In the genomic region with DNA sequence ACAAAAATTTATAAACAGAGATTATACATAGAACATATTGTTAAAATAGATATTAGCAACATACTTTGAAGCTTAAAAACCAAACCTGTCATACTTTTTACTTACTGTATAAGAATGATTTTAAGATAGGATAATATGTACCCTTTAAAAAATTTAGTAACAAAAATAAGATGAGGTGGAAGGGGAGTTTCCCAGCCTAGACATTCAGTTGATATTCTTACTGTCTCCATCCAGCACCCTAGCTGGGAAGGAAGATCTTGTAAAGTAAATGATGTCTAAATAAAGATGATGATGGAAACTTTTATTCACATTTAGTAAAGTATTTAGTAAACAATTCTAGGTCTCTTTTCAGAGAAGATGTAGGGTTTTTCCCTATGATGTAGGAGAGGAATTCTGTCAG, we compare ENCODE assay signal across 15 cellular contexts.
"Had no signal": no experiment of that assay in that cellular context is flagged by ENCODE, and none has a peak within 500 bp of the region (broad histone marks: within the 10 kb centered on the region; RNA-seq: fewer than 3 reads in every experiment).

No MANE protein-coding gene starts in this region.

- H3K9me3 ChIP-seq: tibial artery, uterus had no signal

- H3K27ac Mint-ChIP-seq: activated CD4-positive, alpha-beta memory T cell treated with anti-CD3 and anti-CD28 coated beads, Interleukin-2, amount 10 ng/mL, durations not matched to agents 7 days and 5 days; activated naive CD4-positive, alpha-beta T cell treated with anti-CD3 and anti-CD28 coated beads, Interleukin-2, amount 10 ng/mL, durations not matched to agents 7 days and 5 days; activated T-cell treated with anti-CD3 and anti-CD28 coated beads, Interleukin-2, amount 50 U/mL, for 24 hours; naive B cell; stimulated activated naive B cell treated with anti-CD40 and anti-IgM and Interleukin-4, amounts not matched to agents 10 μg/mL and 1 μg/mL and 100 μg/mL, for 72 hours; T-cell had no signal

- H3K27me3 Mint-ChIP-seq: activated CD4-positive, alpha-beta memory T cell treated with anti-CD3 and anti-CD28 coated beads, Interleukin-2, amount 10 ng/mL, durations not matched to agents 7 days and 5 days; activated naive CD4-positive, alpha-beta T cell treated with anti-CD3 and anti-CD28 coated beads, Interleukin-2, amount 10 ng/mL, durations not matched to agents 7 days and 5 days; activated T-cell treated with anti-CD3 and anti-CD28 coated beads, Interleukin-2, amount 50 U/mL, for 24 hours; naive B cell; stimulated activated naive B cell treated with anti-CD40 and anti-IgM and Interleukin-4, amounts not matched to agents 10 μg/mL and 1 μg/mL and 100 μg/mL, for 72 hours; T-cell had no signal

- H3K36me3 ChIP-seq: tibial artery, uterus had no signal

- H3K4me3 Mint-ChIP-seq: activated CD4-positive, alpha-beta memory T cell treated with anti-CD3 and anti-CD28 coated beads, Interleukin-2, amount 10 ng/mL, durations not matched to agents 7 days and 5 days; activated naive CD4-positive, alpha-beta T cell treated with anti-CD3 and anti-CD28 coated beads, Interleukin-2, amount 10 ng/mL, durations not matched to agents 7 days and 5 days; activated T-cell treated with anti-CD3 and anti-CD28 coated beads, Interleukin-2, amount 50 U/mL, for 24 hours; naive B cell; stimulated activated naive B cell treated with anti-CD40 and anti-IgM and Interleukin-4, amounts not matched to agents 10 μg/mL and 1 μg/mL and 100 μg/mL, for 72 hours; T-cell had no signal

- H3K4me3 ChIP-seq: uterus had no signal

- H3K9me3 Mint-ChIP-seq: activated CD4-positive, alpha-beta memory T cell treated with anti-CD3 and anti-CD28 coated beads, Interleukin-2, amount 10 ng/mL, durations not matched to agents 7 days and 5 days; activated naive CD4-positive, alpha-beta T cell treated with anti-CD3 and anti-CD28 coated beads, Interleukin-2, amount 10 ng/mL, durations not matched to agents 7 days and 5 days; activated T-cell treated with anti-CD3 and anti-CD28 coated beads, Interleukin-2, amount 50 U/mL, for 24 hours; immature natural killer cell; naive B cell; stimulated activated naive B cell treated with anti-CD40 and anti-IgM and Interleukin-4, amounts not matched to agents 10 μg/mL and 1 μg/mL and 100 μg/mL, for 72 hours; T-cell had no signal

- H3K27me3 ChIP-seq: tibial artery, uterus had no signal

- H3K4me1 ChIP-seq: parathyroid adenoma, uterus had no signal

- ATAC-seq: esophagus mucosa; left colon; stimulated activated naive B cell treated with anti-CD40 and anti-IgM and Interleukin-4, amounts not matched to agents 10 μg/mL and 1 μg/mL and 100 μg/mL, for 72 hours; T-cell had no signal

- DNase-seq: activated CD4-positive, alpha-beta memory T cell treated with anti-CD3 and anti-CD28 coated beads, Interleukin-2, amount 10 ng/mL, durations not matched to agents 7 days and 5 days; activated CD4-positive, alpha-beta T cell treated with anti-CD3 and anti-CD28 coated beads for 1 hour; activated naive CD4-positive, alpha-beta T cell treated with anti-CD3 and anti-CD28 coated beads, Interleukin-2, amount 10 ng/mL, durations not matched to agents 7 days and 5 days; activated T-cell treated with anti-CD3 and anti-CD28 coated beads, Interleukin-2, amount 50 U/mL, for 24 hours; immature natural killer cell; left colon; naive B cell; stimulated activated CD4-positive, alpha-beta T cell treated with anti-CD3 and anti-CD28 coated beads, Interleukin-2, amount 100 ng/mL, for 48 hours; stimulated activated naive B cell treated with anti-CD40 and anti-IgM and Interleukin-4, amounts not matched to agents 10 μg/mL and 1 μg/mL and 100 μg/mL, for 72 hours; T-cell; T-helper 9 cell; tibial artery; uterus had no signal
